Comparison of ENCODE assay signal across 10 cellular contexts in genomic region chr4:1244081-1244977, GRCh38. TPM values are rescaled to one million over a fixed set of nuclear protein-coding genes. Genes with fewer than 3 reads are reported as not detected.
DNase-seq lines count a peak whose midpoint lies in the region; ATAC-seq, FAIRE-seq and TF ChIP-seq lines count a peak whose summit lies in the region.
"Had no signal": no experiment of that assay in that cellular context is flagged by ENCODE, and none has a peak within 500 bp of the region (broad histone marks: within the 10 kb centered on the region; RNA-seq: fewer than 3 reads in every experiment).

No MANE protein-coding gene starts in this region.

- H3K27ac Mint-ChIP-seq in T-helper 1 cell treated with Interleukin-12 subunit alpha and Interleukin-12 subunit beta and Interleukin-4 antibody, amounts not matched to agents 30 μg/mL and 1 μg/mL, for 36 hours: peak overlapping the region; percentile 63

- H3K4me3 Mint-ChIP-seq in T-helper 1 cell treated with Interleukin-12 subunit alpha and Interleukin-12 subunit beta and Interleukin-4 antibody, amounts not matched to agents 30 μg/mL and 1 μg/mL, for 36 hours: no peak overlapping the region

- H3K4me1 Mint-ChIP-seq in T-helper 1 cell treated with Interleukin-12 subunit alpha and Interleukin-12 subunit beta and Interleukin-4 antibody, amounts not matched to agents 30 μg/mL and 1 μg/mL, for 36 hours (ENCODE audit: low read depth): peaks cover 21% of the 10 kb centered on the region

- H3K27me3 Mint-ChIP-seq in T-helper 1 cell treated with Interleukin-12 subunit alpha and Interleukin-12 subunit beta and Interleukin-4 antibody, amounts not matched to agents 30 μg/mL and 1 μg/mL, for 36 hours (ENCODE audit: low read depth): no peaks in the 10 kb centered on the region

- no peak for TF ChIP-seq POLR2A in sigmoid colon (IDR thresholded peaks at IDR 0.05)

- no peak for DNase-seq in T-helper 1 cell
- DNase-seq in RWPE1 (ENCODE audit: low spot score): no peak
- peak; percentile 52 for DNase-seq in left cardiac atrium
- DNase-seq in sigmoid colon: peak; percentile 74
- no peak for DNase-seq in urothelium cell line (ENCODE audit: low spot score)
- DNase-seq in NCI-H2081 (lab: John Stamatoyannopoulos, UW): no peak
- DNase-seq: NCI-H524 treated with DMSO at 0.1 percent for 48 hours had no signal

- FAIRE-seq in urothelium cell line (lab: Jason Lieb, UNC): no peak

- H3K27ac ChIP-seq in RWPE1: peak overlapping the region; percentile 97
- peak overlapping the region in 2 of 4 donors; percentile 8 to 98 for H3K27ac ChIP-seq in sigmoid colon
- H3K27ac ChIP-seq: KMS-11 had no signal

- no peak overlapping the region for H3K4me3 ChIP-seq in sigmoid colon

- TF ChIP-seq EP300 in sigmoid colon (IDR thresholded peaks at IDR 0.05): no peak

- H3K36me3 Mint-ChIP-seq in T-helper 1 cell treated with Interleukin-12 subunit alpha and Interleukin-12 subunit beta and Interleukin-4 antibody, amounts not matched to agents 30 μg/mL and 1 μg/mL, for 36 hours (ENCODE audit: low read depth): peaks cover 8% of the 10 kb centered on the region

- H3K36me3 ChIP-seq in sigmoid colon: peaks cover 0 to 22% (median 13%) of the 10 kb centered on the region in 4 donors

- no peaks in the 10 kb centered on the region for H3K9me3 Mint-ChIP-seq in T-helper 1 cell treated with Interleukin-12 subunit alpha and Interleukin-12 subunit beta and Interleukin-4 antibody, amounts not matched to agents 30 μg/mL and 1 μg/mL, for 36 hours

- intact Hi-C loops in left cardiac atrium (cut with DNase I): loop anchor here in 1 of 2 donors (10.0 kb wide), 1 partner anchor 80 kb away; no protein-coding TSS in a partner anchor
- intact Hi-C loops in sigmoid colon (cut with DNase I): no loop called here

- ATAC-seq in left cardiac atrium (peak in 1 of 2 donors; percentile 2), GM21619 (IDR thresholded peaks at IDR 0.05; ENCODE audit: unreplicated experiment) (no peak)

- WGBS in sigmoid colon, 2 donors: 61 to 76% methylated on average over 33 of the region's 33 CpGs

- CTCF ChIA-PET in RWPE1 (lab: Yijun Ruan, JAX): interaction anchor here (0.5 to 0.7 kb wide), 2 partner anchors 486 to 611 kb away, joined by 3 read pairs; no protein-coding TSS in a partner anchor

- peaks cover 0 to 66% (median 61%) of the 10 kb centered on the region in 4 donors for H3K4me1 ChIP-seq in sigmoid colon

- POLR2A ChIA-PET in RWPE1 (lab: Yijun Ruan, JAX; ENCODE audit: low non-redundant PET): no interaction called here

- TF ChIP-seq CTCF in RWPE1 (conservative IDR thresholded peaks at IDR 0.05; ENCODE audit: low read depth) (no peak), sigmoid colon (IDR thresholded peaks at IDR 0.05) (no peak)

- H3K9me3 ChIP-seq in sigmoid colon: no peaks in the 10 kb centered on the region

- no peaks in the 10 kb centered on the region for H3K27me3 ChIP-seq in sigmoid colon

RNA-seq across cellular contexts. Expression of gene CTBP1, which starts 4.6 kb away (rescaled TPM):
- total RNA-seq in left cardiac atrium (100 to 1,000 TPM; 121 to 128 TPM), sigmoid colon (100 to 1,000 TPM in 3 of 4 donors, 10 to 100 TPM in 1; 98.9 to 160 (median 129) TPM)
- 100 to 1,000 TPM in 1 of 3 donors, 10 to 100 TPM in 2; 67.9 to 162 (median 71.4) TPM for polyA plus RNA-seq in sigmoid colon

RNA-seq across cellular contexts. Expression of gene MAEA, which starts 45.4 kb away (rescaled TPM):
- total RNA-seq in left cardiac atrium: 10 to 100 TPM; 41.9 to 59.3 TPM
- total RNA-seq in sigmoid colon: 10 to 100 TPM; 44.2 to 56.2 (median 49.6) TPM
- 10 to 100 TPM; 51.1 to 89.8 (median 80.0) TPM for polyA plus RNA-seq in sigmoid colon

Comparison
In these comparisons a context has a peak if more than half of its experiments do, and no peak if none do; other contexts are left out.
1. DNase-seq: peak in left cardiac atrium (single experiment) and sigmoid colon (single experiment); none in T-helper 1 cell (0 of 5), RWPE1 (single experiment), urothelium cell line (single experiment) and NCI-H2081 (0 of 2).